In genomic region chr12:75271576-75271975, GRCh38 we compare ENCODE assay signal across 16 cellular contexts. TPM values are rescaled to one million over a fixed set of nuclear protein-coding genes. Genes with fewer than 3 reads are reported as not detected.
DNase-seq lines count a peak whose midpoint lies in the region; ATAC-seq, FAIRE-seq and TF ChIP-seq lines count a peak whose summit lies in the region.
"Had no signal": no experiment of that assay in that cellular context is flagged by ENCODE, and none has a peak within 500 bp of the region (broad histone marks: within the 10 kb centered on the region; RNA-seq: fewer than 3 reads in every experiment).

No MANE protein-coding gene starts in this region.

- H2BK12ac ChIP-seq in H9 (ENCODE audit: insufficient read length, low read depth, low read length), result no peak overlapping the region

- no peak for DNase-seq in H9
- no peak for DNase-seq in keratinocyte (ENCODE audit: low read depth, low spot score)
- DNase-seq in HAP-1 (ENCODE audit: low spot score in 2 of 2), result no peak
- DNase-seq in activated T-helper 1 cell treated with anti-CD3 and anti-CD28 coated beads, Interleukin-12 subunit alpha, Interleukin-12 subunit beta, Interleukin-2, Interleukin-4 antibody, amounts not matched to agents 30 ng/mL and 10 ng/mL and 1 ng/mL, durations not matched to agents 14 hours and 24 hours and 36 hours (ENCODE audit: low spot score), result no peak
- DNase-seq in spleen, result no peak
- DNase-seq: AML-193; CD4-positive, CD25-positive, alpha-beta regulatory T cell; DND-41; GF-D8 had no signal

- no peak overlapping the region for H3K4ac ChIP-seq in H9 (ENCODE audit: low read depth, low read length)

- H3K9me3 Mint-ChIP-seq in H9, result no peaks in the 10 kb centered on the region
- peaks cover 7% of the 10 kb centered on the region for H3K9me3 Mint-ChIP-seq in stimulated activated memory B cell treated with anti-CD40 and anti-IgM and Interleukin-4, amounts not matched to agents 10 μg/mL and 1 μg/mL and 100 μg/mL, for 72 hours
- no peaks in the 10 kb centered on the region for H3K9me3 Mint-ChIP-seq in activated T-helper 1 cell treated with anti-CD3 and anti-CD28 coated beads, Interleukin-12 subunit alpha, Interleukin-12 subunit beta, Interleukin-2, Interleukin-4 antibody, amounts not matched to agents 30 ng/mL and 10 ng/mL and 1 ng/mL, durations not matched to agents 14 hours and 24 hours and 36 hours

- no peak overlapping the region for H3K56ac ChIP-seq in H9 (ENCODE audit: insufficient read length, low read depth, low read length)

- H2AK5ac ChIP-seq in H9 (ENCODE audit: insufficient read length, low read length), result no peak overlapping the region

- H3K18ac ChIP-seq in H9 (ENCODE audit: insufficient read length, low read depth, low read length), result no peak overlapping the region

- peak overlapping the region; percentile 57 for H3K27ac ChIP-seq in C4-2B
- H3K27ac ChIP-seq in H9 (ENCODE audit: insufficient read length, low read depth, low read length), result no peak overlapping the region
- peak overlapping the region; percentile 75 to 84 for H3K27ac ChIP-seq in esophagus (ENCODE audit: low read depth in 2 of 2, low read length in 1 of 2)
- no peak overlapping the region for H3K27ac ChIP-seq in keratinocyte (ENCODE audit: control insufficient read depth, insufficient read depth, low read length)
- H3K27ac ChIP-seq in spleen, result no peak overlapping the region
- H3K27ac ChIP-seq: 22Rv1, BLaER1 had no signal

- H2BK20ac ChIP-seq in H9 (ENCODE audit: low read depth, low read length, poor library complexity, severe bottlenecking), result no peak overlapping the region

- H4K5ac ChIP-seq in H9 (ENCODE audit: insufficient read length, low read depth, low read length), result no peak overlapping the region

- no peaks in the 10 kb centered on the region for H3K36me3 Mint-ChIP-seq in H9 (ENCODE audit: insufficient read depth in 1 of 3, low read depth in 3 of 3)
- H3K36me3 Mint-ChIP-seq in stimulated activated memory B cell treated with anti-CD40 and anti-IgM and Interleukin-4, amounts not matched to agents 10 μg/mL and 1 μg/mL and 100 μg/mL, for 72 hours, result no peaks in the 10 kb centered on the region
- H3K36me3 Mint-ChIP-seq in activated T-helper 1 cell treated with anti-CD3 and anti-CD28 coated beads, Interleukin-12 subunit alpha, Interleukin-12 subunit beta, Interleukin-2, Interleukin-4 antibody, amounts not matched to agents 30 ng/mL and 10 ng/mL and 1 ng/mL, durations not matched to agents 14 hours and 24 hours and 36 hours (ENCODE audit: low read depth), result no peaks in the 10 kb centered on the region
- H3K36me3 Mint-ChIP-seq: CD4-positive, CD25-positive, alpha-beta regulatory T cell had no signal

- H4K8ac ChIP-seq in H9 (replicated peaks; ENCODE audit: insufficient read length, low read depth, low read length), result no peak overlapping the region

- H3K23ac ChIP-seq in H9 (ENCODE audit: insufficient read length, low read depth, low read length), result no peak overlapping the region

- H4K20me1 ChIP-seq in H9 (ENCODE audit: control insufficient read depth, insufficient read depth, insufficient read length), result no peaks in the 10 kb centered on the region
- H4K20me1 ChIP-seq in keratinocyte (ENCODE audit: control insufficient read depth, extremely low read depth, insufficient read depth, low read length), result no peaks in the 10 kb centered on the region
- H4K20me1 ChIP-seq: BLaER1 had no signal

- no peaks in the 10 kb centered on the region for H3K27me3 ChIP-seq in H9 (ENCODE audit: insufficient read depth, low read length)
- H3K27me3 ChIP-seq in esophagus (ENCODE audit: control insufficient read depth in 1 of 2, insufficient read depth in 2 of 2, low read length in 2 of 2), result no peaks in the 10 kb centered on the region
- H3K27me3 ChIP-seq in keratinocyte (ENCODE audit: control insufficient read depth, extremely low read depth, insufficient read depth, low read length), result no peaks in the 10 kb centered on the region
- H3K27me3 ChIP-seq in HAP-1 (ENCODE audit: low read depth), result no peaks in the 10 kb centered on the region
- H3K27me3 ChIP-seq in spleen (replicated peaks in 1 of 7), result no peaks in the 10 kb centered on the region
- H3K27me3 ChIP-seq: BLaER1 had no signal

- H3K4me1 ChIP-seq in H9 (ENCODE audit: insufficient read depth, low read length) (no peaks in the 10 kb centered on the region), esophagus (ENCODE audit: control insufficient read depth in 2 of 2, insufficient read depth in 2 of 2, low read length in 1 of 2) (no peaks in the 10 kb centered on the region), keratinocyte (ENCODE audit: control insufficient read depth, extremely low read depth, insufficient read depth, low read length) (no peaks in the 10 kb centered on the region), HAP-1 (no peaks in the 10 kb centered on the region), spleen (no peaks in the 10 kb centered on the region)
- H3K4me1 ChIP-seq: BLaER1 had no signal

- in situ Hi-C loops in HAP-1 (cut with MboI; ENCODE audit: low sequenced_read_pairs), result no loop called here

- H3K9me1 ChIP-seq in keratinocyte (ENCODE audit: control insufficient read depth, extremely low read depth, insufficient read depth, low read length), result no peaks in the 10 kb centered on the region

- H2BK120ac ChIP-seq in H9 (ENCODE audit: low read depth, low read length, poor library complexity, severe bottlenecking), result no peak overlapping the region

- intact Hi-C loops in activated T-helper 1 cell treated with anti-CD3 and anti-CD28 coated beads, Interleukin-12 subunit alpha, Interleukin-12 subunit beta, Interleukin-2, Interleukin-4 antibody, amounts not matched to agents 30 ng/mL and 10 ng/mL and 1 ng/mL, durations not matched to agents 14 hours and 24 hours and 36 hours (cut with micrococcal nuclease), result no loop called here
- intact Hi-C loops in spleen (cut with DNase I; ENCODE audit: low total_unique reads), result no loop called here

- H3T11ph ChIP-seq in H9 (ENCODE audit: low read length), result no peak overlapping the region

- FAIRE-seq in keratinocyte (lab: Jason Lieb, UNC), result no peak
- FAIRE-seq: GM19239, H1 had no signal

- no peak overlapping the region for H4K91ac ChIP-seq in H9 (ENCODE audit: insufficient read length, low read depth, low read length)

- no peak overlapping the region for H2BK15ac ChIP-seq in H9 (ENCODE audit: low read depth, low read length)

- H3K79me1 ChIP-seq in H9 (ENCODE audit: insufficient read depth, low read depth, low read length, poor library complexity, severe bottlenecking), result no peaks in the 10 kb centered on the region

- H3K4me1 Mint-ChIP-seq in H9, result peaks cover 3% of the 10 kb centered on the region in 2 experiments; a peak in 1 of 4 replicates
- H3K4me1 Mint-ChIP-seq in stimulated activated memory B cell treated with anti-CD40 and anti-IgM and Interleukin-4, amounts not matched to agents 10 μg/mL and 1 μg/mL and 100 μg/mL, for 72 hours, result no peaks in the 10 kb centered on the region
- H3K4me1 Mint-ChIP-seq in activated T-helper 1 cell treated with anti-CD3 and anti-CD28 coated beads, Interleukin-12 subunit alpha, Interleukin-12 subunit beta, Interleukin-2, Interleukin-4 antibody, amounts not matched to agents 30 ng/mL and 10 ng/mL and 1 ng/mL, durations not matched to agents 14 hours and 24 hours and 36 hours (ENCODE audit: low read depth), result no peaks in the 10 kb centered on the region
- H3K4me1 Mint-ChIP-seq: CD4-positive, CD25-positive, alpha-beta regulatory T cell had no signal

- no peak overlapping the region for H3K4me3 Mint-ChIP-seq in H9
- no peak overlapping the region for H3K4me3 Mint-ChIP-seq in stimulated activated memory B cell treated with anti-CD40 and anti-IgM and Interleukin-4, amounts not matched to agents 10 μg/mL and 1 μg/mL and 100 μg/mL, for 72 hours
- no peak overlapping the region for H3K4me3 Mint-ChIP-seq in activated T-helper 1 cell treated with anti-CD3 and anti-CD28 coated beads, Interleukin-12 subunit alpha, Interleukin-12 subunit beta, Interleukin-2, Interleukin-4 antibody, amounts not matched to agents 30 ng/mL and 10 ng/mL and 1 ng/mL, durations not matched to agents 14 hours and 24 hours and 36 hours
- H3K4me3 Mint-ChIP-seq: CD4-positive, CD25-positive, alpha-beta regulatory T cell had no signal

- H3K79me2 ChIP-seq in H9 (ENCODE audit: insufficient read depth, low read length) (no peaks in the 10 kb centered on the region), keratinocyte (ENCODE audit: control insufficient read depth, insufficient read depth, low read length) (no peaks in the 10 kb centered on the region)

- H3K14ac ChIP-seq in H9 (ENCODE audit: insufficient read depth, low read length), result no peak overlapping the region

- H3K4me2 ChIP-seq in H9 (ENCODE audit: insufficient read depth, insufficient read length, low read length) (no peak overlapping the region), keratinocyte (ENCODE audit: control insufficient read depth, extremely low read depth, insufficient read depth, low read depth, low read length) (no peak overlapping the region)
- H3K4me2 ChIP-seq: BLaER1 had no signal

- H3K36me3 ChIP-seq in esophagus (ENCODE audit: control insufficient read depth in 2 of 2, insufficient read depth in 2 of 2, low read length in 1 of 2), result no peaks in the 10 kb centered on the region
- no peaks in the 10 kb centered on the region for H3K36me3 ChIP-seq in keratinocyte (ENCODE audit: control insufficient read depth in 2 of 2, extremely low read depth in 1 of 2, insufficient read depth in 2 of 2, low read length in 2 of 2)
- H3K36me3 ChIP-seq in HAP-1 (replicated peaks), result no peaks in the 10 kb centered on the region
- no peaks in the 10 kb centered on the region for H3K36me3 ChIP-seq in spleen
- H3K36me3 ChIP-seq: BLaER1 had no signal

- TF ChIP-seq CTCF in C4-2B (conservative IDR thresholded peaks at IDR 0.05), result no peak
- TF ChIP-seq CTCF in H9 (conservative IDR thresholded peaks at IDR 0.05), result no peak
- TF ChIP-seq CTCF in keratinocyte (optimal IDR thresholded peaks at IDR 0.05 in 1 of 3, IDR thresholded peaks at IDR 0.05 in 1 of 3, conservative IDR thresholded peaks at IDR 0.05 in 1 of 3; ENCODE audit: extremely low read depth in 1 of 3, insufficient read depth in 2 of 3, low read length in 3 of 3), result no peak
- no peak for TF ChIP-seq CTCF in spleen (IDR thresholded peaks at IDR 0.05 in 8 of 11, conservative IDR thresholded peaks at IDR 0.05 in 3 of 11)

- no peak for TF ChIP-seq POLR2A in spleen (IDR thresholded peaks at IDR 0.05)

- no peaks in the 10 kb centered on the region for H3K23me2 ChIP-seq in H9 (ENCODE audit: insufficient read length, low read depth, low read length, poor library complexity, severe bottlenecking)

- no peak for ATAC-seq in stimulated activated memory B cell treated with anti-CD40 and anti-IgM and Interleukin-4, amounts not matched to agents 10 μg/mL and 1 μg/mL and 100 μg/mL, for 72 hours

- H3K9ac ChIP-seq in H9 (ENCODE audit: extremely low read depth, insufficient read length, low read length), result no peak overlapping the region
- H3K9ac ChIP-seq in keratinocyte (ENCODE audit: control insufficient read depth, extremely low read depth, insufficient read depth, low read length), result no peak overlapping the region
- H3K9ac ChIP-seq: BLaER1 had no signal

- no peak overlapping the region for H3K4me3 ChIP-seq in esophagus (ENCODE audit: low read depth in 1 of 2, low read length in 2 of 2)
- H3K4me3 ChIP-seq in keratinocyte (ENCODE audit: control insufficient read depth in 2 of 3, extremely low read depth in 1 of 3, insufficient read depth in 2 of 3, low read depth in 1 of 3, low read length in 3 of 3), result no peak overlapping the region
- no peak overlapping the region for H3K4me3 ChIP-seq in HAP-1
- no peak overlapping the region for H3K4me3 ChIP-seq in spleen
- H3K4me3 ChIP-seq: BLaER1 had no signal

- H2BK5ac ChIP-seq in H9 (ENCODE audit: insufficient read length, low read length), result no peak overlapping the region

- WGBS in H9 (ENCODE audit: extremely low coverage, insufficient read length, low lambda C conversion rate), result no CpG with 5 or more reads among the region's 5 CpGs
- 69% methylated on average over 5 of the region's 5 CpGs for WGBS in esophagus, 2 donors
- 85 to 94% (median 89%) methylated on average over 5 of the region's 5 CpGs for WGBS in spleen, 5 donors

- H3K27ac Mint-ChIP-seq in H9, result peak overlapping the region in 2 of 3 experiments; percentile 55 to 71; a peak in 1 of 7 replicates
- H3K27ac Mint-ChIP-seq in stimulated activated memory B cell treated with anti-CD40 and anti-IgM and Interleukin-4, amounts not matched to agents 10 μg/mL and 1 μg/mL and 100 μg/mL, for 72 hours, result no peak overlapping the region
- no peak overlapping the region for H3K27ac Mint-ChIP-seq in activated T-helper 1 cell treated with anti-CD3 and anti-CD28 coated beads, Interleukin-12 subunit alpha, Interleukin-12 subunit beta, Interleukin-2, Interleukin-4 antibody, amounts not matched to agents 30 ng/mL and 10 ng/mL and 1 ng/mL, durations not matched to agents 14 hours and 24 hours and 36 hours
- H3K27ac Mint-ChIP-seq: CD4-positive, CD25-positive, alpha-beta regulatory T cell had no signal

- no peaks in the 10 kb centered on the region for H3K27me3 Mint-ChIP-seq in H9 (ENCODE audit: low read depth)
- no peaks in the 10 kb centered on the region for H3K27me3 Mint-ChIP-seq in stimulated activated memory B cell treated with anti-CD40 and anti-IgM and Interleukin-4, amounts not matched to agents 10 μg/mL and 1 μg/mL and 100 μg/mL, for 72 hours
- H3K27me3 Mint-ChIP-seq in activated T-helper 1 cell treated with anti-CD3 and anti-CD28 coated beads, Interleukin-12 subunit alpha, Interleukin-12 subunit beta, Interleukin-2, Interleukin-4 antibody, amounts not matched to agents 30 ng/mL and 10 ng/mL and 1 ng/mL, durations not matched to agents 14 hours and 24 hours and 36 hours (ENCODE audit: insufficient read depth), result peaks cover 3% of the 10 kb centered on the region
- H3K27me3 Mint-ChIP-seq: CD4-positive, CD25-positive, alpha-beta regulatory T cell had no signal

- H3K9me3 ChIP-seq in H9 (ENCODE audit: control insufficient read depth, low read depth, low read length), result no peaks in the 10 kb centered on the region
- H3K9me3 ChIP-seq in esophagus (ENCODE audit: control insufficient read depth in 2 of 2, insufficient read depth in 1 of 2, low read depth in 1 of 2, low read length in 1 of 2), result no peaks in the 10 kb centered on the region
- H3K9me3 ChIP-seq in keratinocyte (ENCODE audit: control insufficient read depth, low read depth, low read length), result no peaks in the 10 kb centered on the region
- no peaks in the 10 kb centered on the region for H3K9me3 ChIP-seq in HAP-1
- H3K9me3 ChIP-seq in spleen, result no peaks in the 10 kb centered on the region
- H3K9me3 ChIP-seq: BLaER1 had no signal

- H2AFZ ChIP-seq in H9 (ENCODE audit: low read length), result no peak overlapping the region
- H2AFZ ChIP-seq in keratinocyte (ENCODE audit: control insufficient read depth, low read length), result peak overlapping the region; percentile 56

- dilution Hi-C loops in keratinocyte (cut with MboI; ENCODE audit: extremely low pct_ligation_motif_present, low sequenced_read_pairs), result no loop called here

RNA-seq across cellular contexts. Expression of gene CAPS2, which starts 58.5 kb away (rescaled TPM):
- 3.9 and 4.3 TPM in 2 replicates for total RNA-seq in H9 (2021)
- polyA plus RNA-seq in esophagus, result 1 to 10 TPM; 1.6 to 2.1 TPM
- polyA plus RNA-seq in keratinocyte, result 1.5 to 2.2 TPM (median 2.0 TPM) in 3 replicates
- polyA plus RNA-seq in keratinocyte (2011; ENCODE audit: low read depth), result 1.0 TPM
- polyA plus RNA-seq in keratinocyte (2011; cell fraction: cytosol; rRNA removed), result 1.3 and 1.6 TPM in 2 replicates
- polyA plus RNA-seq in keratinocyte (2011; cell fraction: nucleus; rRNA removed), result 3.4 and 4.4 TPM in 2 replicates
- 1.0 and 1.1 TPM in 2 replicates for polyA plus RNA-seq in keratinocyte (2012; ENCODE audit: low replicate concordance)
- 0.95 to 6.0 TPM (median 5.6 TPM) in 3 replicates for polyA minus RNA-seq in keratinocyte
- 1.7 TPM for polyA minus RNA-seq in keratinocyte (2011; cell fraction: cytosol; rRNA and poly(A)+ RNA removed)
- polyA minus RNA-seq in keratinocyte (2011; cell fraction: nucleus; rRNA and poly(A)+ RNA removed), result 7.2 and 9.9 TPM in 2 replicates
- total RNA-seq in activated T-helper 1 cell treated with anti-CD3 and anti-CD28 coated beads, Interleukin-12 subunit alpha, Interleukin-12 subunit beta, Interleukin-2, Interleukin-4 antibody, amounts not matched to agents 30 ng/mL and 10 ng/mL and 1 ng/mL, durations not matched to agents 14 hours and 24 hours and 36 hours, result 1.1 and 1.2 TPM in 2 replicates
- 10 to 100 TPM; 12.8 to 29.6 (median 18.2) TPM for total RNA-seq in spleen
- polyA plus RNA-seq in spleen, result 1 to 10 TPM; 1.5 to 7.3 (median 4.5) TPM

Comparison
In these comparisons a context has a peak if more than half of its experiments do, and no peak if none do; other contexts are left out.
1. H3K27ac ChIP-seq: peak in C4-2B (single experiment) and esophagus (2 of 2); none in H9 (single experiment), keratinocyte (single experiment) and spleen (0 of 8).
2. H3K27ac Mint-ChIP-seq: peak in H9 (2 of 3); none in stimulated activated memory B cell treated with anti-CD40 and anti-IgM and Interleukin-4, amounts not matched to agents 10 μg/mL and 1 μg/mL and 100 μg/mL, for 72 hours (single experiment) and activated T-helper 1 cell treated with anti-CD3 and anti-CD28 coated beads, Interleukin-12 subunit alpha, Interleukin-12 subunit beta, Interleukin-2, Interleukin-4 antibody, amounts not matched to agents 30 ng/mL and 10 ng/mL and 1 ng/mL, durations not matched to agents 14 hours and 24 hours and 36 hours (single experiment).